ENCODE assay signal across 21 cellular contexts in genomic region chr5:102196481-102196880, GRCh38.
"Had no signal": no experiment of that assay in that cellular context is flagged by ENCODE, and none has a peak within 500 bp of the region (broad histone marks: within the 10 kb centered on the region; RNA-seq: fewer than 3 reads in every experiment).

No MANE protein-coding gene starts in this region.

- H3K27me3 ChIP-seq: dorsolateral prefrontal cortex, right atrium auricular region, suprapubic skin, transverse colon, vagina had no signal

- H3K4me3 ChIP-seq: dorsolateral prefrontal cortex, mucosa of descending colon, prostate gland, right atrium auricular region, skin epidermis, suprapubic skin, transverse colon, vagina had no signal

- H3K27ac ChIP-seq: dorsolateral prefrontal cortex, prostate gland, right atrium auricular region, skin epidermis, suprapubic skin, transverse colon, vagina had no signal

- H3K36me3 ChIP-seq: prostate gland, right atrium auricular region, suprapubic skin, transverse colon, vagina had no signal

- H3K27ac Mint-ChIP-seq: mesothelial cell of epicardium; naive B cell; natural killer cell treated with Interleukin-12 subunit alpha and Interleukin-12 subunit beta and Interleukin-15 and Interleukin-18, amount 100 ng/mL, for 72 hours; stimulated activated naive CD8-positive, alpha-beta T cell treated with anti-CD3 and anti-CD28 coated beads, Interleukin-15, amount 100 ng/mL, for 72 hours had no signal

- H3K4me1 ChIP-seq: prostate gland, right atrium auricular region, suprapubic skin, transverse colon, vagina had no signal

- DNase-seq: dorsolateral prefrontal cortex; effector CD4-positive, alpha-beta T cell; kidney; mesenchymal stem cell; mucosa of descending colon; naive B cell; nucleus accumbens; stimulated activated CD4-positive, alpha-beta T cell treated with anti-CD3 and anti-CD28 coated beads, Interleukin-15, amount 100 ng/mL, for 24 hours; stimulated activated CD4-positive, alpha-beta T cell treated with anti-CD3 and anti-CD28 coated beads, Interleukin-4, amount 100 ng/mL, for 1 hour; stimulated activated CD8-positive, alpha-beta memory T cell treated with anti-CD3 and anti-CD28 coated beads, Interleukin-4, amount 100 ng/mL, for 48 hours; stimulated activated naive CD4-positive, alpha-beta T cell; stimulated activated naive CD8-positive, alpha-beta T cell treated with anti-CD3 and anti-CD28 coated beads, Interleukin-15, amount 100 ng/mL, for 72 hours; transverse colon had no signal

- H3K9me3 Mint-ChIP-seq: natural killer cell treated with Interleukin-12 subunit alpha and Interleukin-12 subunit beta and Interleukin-15 and Interleukin-18, amount 100 ng/mL, for 72 hours had no signal

- H3K4me3 Mint-ChIP-seq: mesothelial cell of epicardium; naive B cell; natural killer cell treated with Interleukin-12 subunit alpha and Interleukin-12 subunit beta and Interleukin-15 and Interleukin-18, amount 100 ng/mL, for 72 hours; neural crest cell; stimulated activated naive CD8-positive, alpha-beta T cell treated with anti-CD3 and anti-CD28 coated beads, Interleukin-15, amount 100 ng/mL, for 72 hours had no signal

- H3K4me1 Mint-ChIP-seq: mesothelial cell of epicardium; naive B cell; neural crest cell; stimulated activated naive CD8-positive, alpha-beta T cell treated with anti-CD3 and anti-CD28 coated beads, Interleukin-15, amount 100 ng/mL, for 72 hours had no signal

- H3K36me3 Mint-ChIP-seq: mesothelial cell of epicardium, naive B cell had no signal

- H3K9me3 ChIP-seq: mucosa of descending colon, prostate gland, right atrium auricular region, suprapubic skin, transverse colon, vagina had no signal
